Comparison of ENCODE assay signal across 8 cellular contexts in genomic region chr9:5886114-5886939, GRCh38. TPM values are rescaled to one million over a fixed set of nuclear protein-coding genes. Genes with fewer than 3 reads are reported as not detected.
A peak's percentile ranks its signal among the peaks of the same experiment; 100 is the strongest.
DNase-seq lines count a peak whose midpoint lies in the region; ATAC-seq, FAIRE-seq and TF ChIP-seq lines count a peak whose summit lies in the region.

No MANE protein-coding gene starts in this region.

- no peaks in the 10 kb centered on the region for H3K36me3 ChIP-seq in bronchial epithelial cell (ENCODE audit: control insufficient read depth, insufficient read depth, low read length)

- ATAC-seq in GM18520 (IDR thresholded peaks at IDR 0.05; ENCODE audit: unreplicated experiment) (peak; percentile 87), HG03039 (IDR thresholded peaks at IDR 0.05; ENCODE audit: unreplicated experiment) (peak; percentile 80)

- no peak for DNase-seq in AG09309 (ENCODE audit: low read depth)
- DNase-seq in NCI-H2107 treated with DMSO at 0.1 percent for 48 hours (lab: John Stamatoyannopoulos, UW; ENCODE audit: unreplicated experiment) = peak; percentile 57
- peak; percentile 58 to 76 (median 63) for DNase-seq in activated CD4-positive, CD25-positive, alpha-beta regulatory T cell (lab: John Stamatoyannopoulos, UW)
- peak; percentile 61 for DNase-seq in bronchial epithelial cell (ENCODE audit: low read depth)
- peak; percentile 94 for DNase-seq in left kidney (ENCODE audit: low read depth, low spot score)
- DNase-seq in stimulated activated CD4-positive, alpha-beta T cell treated with anti-CD3 and anti-CD28 coated beads, Interleukin-4, amount 100 ng/mL, for 4 hours = peak; percentile 69 to 79

- H3K4me3 ChIP-seq in AG09309 (ENCODE audit: control insufficient read depth, low read depth, low read length) (no peak overlapping the region), bronchial epithelial cell (ENCODE audit: low read depth, low read length) (no peak overlapping the region)

- FAIRE-seq in bronchial epithelial cell (lab: Jason Lieb, UNC) = peak; percentile 43

- no peaks in the 10 kb centered on the region for H3K27me3 ChIP-seq in bronchial epithelial cell (ENCODE audit: control insufficient read depth, insufficient read depth, low read length)

- TF ChIP-seq CTCF in AG09309 (IDR thresholded peaks at IDR 0.05; ENCODE audit: control insufficient read depth, insufficient read depth, low read depth, low read length, missing control alignments) (peak; percentile 96), bronchial epithelial cell (IDR thresholded peaks at IDR 0.05; ENCODE audit: insufficient read depth, low read length, severe bottlenecking) (peak; percentile 97)

RNA-seq across cellular contexts. Expression of gene MLANA, which starts 4.4 kb away (rescaled TPM):
- total RNA-seq in bronchial epithelial cell = not detected in 2 replicates

RNA-seq across cellular contexts. Expression of gene ERMP1, which starts 53.4 kb away (rescaled TPM):
- total RNA-seq in bronchial epithelial cell = 52.9 and 79.9 TPM in 2 replicates
